In the genomic region with DNA sequence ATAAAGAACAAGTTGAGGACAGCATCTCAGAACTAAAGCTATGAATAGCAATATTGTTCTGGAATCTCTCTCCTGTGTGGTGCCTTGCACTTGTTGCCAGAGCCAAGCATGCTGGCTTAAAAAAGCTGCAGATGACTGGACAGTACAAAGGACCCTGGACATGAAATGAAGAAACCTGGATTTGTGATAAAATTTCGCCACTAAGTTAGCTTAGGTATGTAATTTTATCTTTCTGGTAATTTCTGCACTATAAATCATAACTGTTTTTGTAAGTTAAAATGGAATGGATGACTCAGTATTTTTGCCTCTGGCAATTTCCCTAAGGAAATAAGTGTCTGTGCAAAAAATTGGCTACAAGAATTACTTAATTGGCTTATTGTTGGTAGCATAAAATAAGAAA, we compare ENCODE assay signal across 10 cellular contexts.
DNase-seq lines count a peak whose midpoint lies in the region; ATAC-seq and TF ChIP-seq lines count a peak whose summit lies in the region.
"Had no signal": no experiment of that assay in that cellular context is flagged by ENCODE, and none has a peak within 500 bp of the region (broad histone marks: within the 10 kb centered on the region; RNA-seq: fewer than 3 reads in every experiment).

No MANE protein-coding gene starts in this region.

- DNase-seq in HFFc6 (peak; percentile 65), MCF 10A (ENCODE audit: unreplicated experiment) (peak; percentile 78), heart left ventricle (peak in 1 of 5 donors; percentile 30), T-helper 17 cell (no peak)
- DNase-seq in stimulated activated effector memory CD8-positive, alpha-beta T cell treated with anti-CD3 and anti-CD28 coated beads, Interleukin-12 subunit alpha, Interleukin-12 subunit beta, amount 100 ng/mL, for 72 hours (ENCODE audit: low spot score in 2 of 2): no peak
- DNase-seq in stimulated activated CD4-positive, alpha-beta T cell treated with anti-CD3 and anti-CD28 coated beads, Interleukin-2, amount 100 ng/mL, for 24 hours: no peak
- no peak for DNase-seq in activated CD4-positive, alpha-beta T cell treated with anti-CD3 and anti-CD28 coated beads, Interleukin-2, amount 50 U/mL, for 48 hours
- DNase-seq: CD4-positive, alpha-beta T cell; NCI-H2029 had no signal

- no peak overlapping the region; the same call in 1 of the 2 replicates for H3K4me3 Mint-ChIP-seq in HFFc6
- H3K4me3 Mint-ChIP-seq in MCF 10A (ENCODE audit: unreplicated experiment): no peak overlapping the region
- H3K4me3 Mint-ChIP-seq in stimulated activated effector memory CD8-positive, alpha-beta T cell treated with anti-CD3 and anti-CD28 coated beads, Interleukin-12 subunit alpha, Interleukin-12 subunit beta, amount 100 ng/mL, for 72 hours: peak overlapping the region; percentile 24
- no peak overlapping the region for H3K4me3 Mint-ChIP-seq in T-helper 17 cell
- H3K4me3 Mint-ChIP-seq: CD4-positive, alpha-beta T cell had no signal

- ATAC-seq in heart left ventricle (peak; percentile 44 to 67 (median 60)), T-helper 17 cell (no peak)
- ATAC-seq in stimulated activated effector memory CD8-positive, alpha-beta T cell treated with anti-CD3 and anti-CD28 coated beads, Interleukin-12 subunit alpha, Interleukin-12 subunit beta, amount 100 ng/mL, for 72 hours: no peak
- no peak for ATAC-seq in activated CD4-positive, CD25-positive, alpha-beta regulatory T cell treated with anti-CD3 and anti-CD28 coated beads, Interleukin-2, amount 50 U/mL, for 24 hours

- H3K4me3 ChIP-seq in heart left ventricle: no peak overlapping the region

- H3K36me3 ChIP-seq in heart left ventricle: no peaks in the 10 kb centered on the region

- POLR2A ChIA-PET in MCF 10A (lab: Yijun Ruan, JAX): interaction anchor here (0.7 to 8.3 kb wide), 7 partner anchors 8 to 429 kb away, joined by 4 to 88 read pairs (median 5); no protein-coding TSS in a partner anchor

- no TSS peak for BruUV-seq in MCF 10A (replicated peaks; lab: Mats Ljungman, UMichigan)

- H3K27me3 ChIP-seq in heart left ventricle: no peaks in the 10 kb centered on the region

- CTCF ChIA-PET in MCF 10A (lab: Yijun Ruan, JAX): interaction anchor here (0.6 to 0.8 kb wide), 3 partner anchors 24 to 1215 kb away, joined by 3 to 4 read pairs (median 3); no protein-coding TSS in a partner anchor

- no peaks in the 10 kb centered on the region for H3K36me3 Mint-ChIP-seq in HFFc6 (ENCODE audit: low read depth)
- H3K36me3 Mint-ChIP-seq in MCF 10A (ENCODE audit: insufficient read depth, unreplicated experiment): peaks cover 15% of the 10 kb centered on the region
- H3K36me3 Mint-ChIP-seq in stimulated activated effector memory CD8-positive, alpha-beta T cell treated with anti-CD3 and anti-CD28 coated beads, Interleukin-12 subunit alpha, Interleukin-12 subunit beta, amount 100 ng/mL, for 72 hours: no peaks in the 10 kb centered on the region
- H3K36me3 Mint-ChIP-seq in T-helper 17 cell (ENCODE audit: low read depth): no peaks in the 10 kb centered on the region

- H3K27ac Mint-ChIP-seq in HFFc6 (peak overlapping the region; percentile 8), MCF 10A (ENCODE audit: low read depth, unreplicated experiment) (no peak overlapping the region), T-helper 17 cell (no peak overlapping the region)
- peak overlapping the region; percentile 27 for H3K27ac Mint-ChIP-seq in stimulated activated effector memory CD8-positive, alpha-beta T cell treated with anti-CD3 and anti-CD28 coated beads, Interleukin-12 subunit alpha, Interleukin-12 subunit beta, amount 100 ng/mL, for 72 hours
- H3K27ac Mint-ChIP-seq: CD4-positive, alpha-beta T cell had no signal

- H3K27ac ChIP-seq in heart left ventricle: peak overlapping the region in 11 of 12 donors; percentile 14 to 84 (median 62)

- TF ChIP-seq POLR2A in heart left ventricle (IDR thresholded peaks at IDR 0.05): no peak

- intact Hi-C loops in MCF 10A (cut with micrococcal nuclease): loop anchor here (2.0 kb wide), 2 partner anchors 30 to 316 kb away; a partner anchor contains a TSS
- intact Hi-C loops in heart left ventricle (cut with DNase I): loop anchor here in 2 of 10 donors (10.0 kb wide), 1 partner anchor 320 kb away; a partner anchor contains a TSS

- H3K4me1 Mint-ChIP-seq in HFFc6 (ENCODE audit: low read depth) (0 out of 2 replicates have a peak, but pooled peaks cover 4% of the 10 kb centered on the region), MCF 10A (ENCODE audit: insufficient read depth, unreplicated experiment) (peaks cover 35% of the 10 kb centered on the region), T-helper 17 cell (peaks cover 9% of the 10 kb centered on the region)
- peaks cover 15% of the 10 kb centered on the region for H3K4me1 Mint-ChIP-seq in stimulated activated effector memory CD8-positive, alpha-beta T cell treated with anti-CD3 and anti-CD28 coated beads, Interleukin-12 subunit alpha, Interleukin-12 subunit beta, amount 100 ng/mL, for 72 hours

- TF ChIP-seq CTCF in HFFc6 (IDR thresholded peaks at IDR 0.05) (no peak), MCF 10A (IDR thresholded peaks at IDR 0.05; ENCODE audit: unreplicated experiment) (no peak), heart left ventricle (IDR thresholded peaks at IDR 0.05) (no peak)

- WGBS in heart left ventricle, 4 donors: 19 to 37% (median 29%) methylated on average over 1 of the region's 1 CpG

- peaks cover 4% of the 10 kb centered on the region; the same call in 1 of the 2 replicates for H3K27me3 Mint-ChIP-seq in HFFc6 (ENCODE audit: insufficient read depth)
- H3K27me3 Mint-ChIP-seq in MCF 10A (ENCODE audit: insufficient read depth, unreplicated experiment): no peaks in the 10 kb centered on the region
- H3K27me3 Mint-ChIP-seq in T-helper 17 cell: no peaks in the 10 kb centered on the region
- H3K27me3 Mint-ChIP-seq: CD4-positive, alpha-beta T cell had no signal

- H3K9me3 ChIP-seq in heart left ventricle (peaks cover 0 to 14% (median 0%) of the 10 kb centered on the region in 12 donors), T-helper 17 cell (ENCODE audit: control insufficient read depth, low read length, poor library complexity, severe bottlenecking) (no peaks in the 10 kb centered on the region)

- H3K4me1 ChIP-seq in heart left ventricle: peaks cover 0 to 52% (median 27%) of the 10 kb centered on the region in 12 donors

- H3K9me3 Mint-ChIP-seq in HFFc6: no peaks in the 10 kb centered on the region
- no peaks in the 10 kb centered on the region for H3K9me3 Mint-ChIP-seq in MCF 10A (ENCODE audit: unreplicated experiment)
- H3K9me3 Mint-ChIP-seq in stimulated activated effector memory CD8-positive, alpha-beta T cell treated with anti-CD3 and anti-CD28 coated beads, Interleukin-12 subunit alpha, Interleukin-12 subunit beta, amount 100 ng/mL, for 72 hours: peaks cover 3% of the 10 kb centered on the region

Comparison
In these comparisons a context has a peak if more than half of its experiments do, and no peak if none do; other contexts are left out.
1. DNase-seq: peak in HFFc6 (single experiment) and MCF 10A (single experiment); none in stimulated activated effector memory CD8-positive, alpha-beta T cell treated with anti-CD3 and anti-CD28 coated beads, Interleukin-12 subunit alpha, Interleukin-12 subunit beta, amount 100 ng/mL, for 72 hours (0 of 2), stimulated activated CD4-positive, alpha-beta T cell treated with anti-CD3 and anti-CD28 coated beads, Interleukin-2, amount 100 ng/mL, for 24 hours (0 of 2), T-helper 17 cell (0 of 3) and activated CD4-positive, alpha-beta T cell treated with anti-CD3 and anti-CD28 coated beads, Interleukin-2, amount 50 U/mL, for 48 hours (0 of 2).
2. H3K27ac Mint-ChIP-seq: peak in HFFc6 (single experiment) and stimulated activated effector memory CD8-positive, alpha-beta T cell treated with anti-CD3 and anti-CD28 coated beads, Interleukin-12 subunit alpha, Interleukin-12 subunit beta, amount 100 ng/mL, for 72 hours (single experiment); none in MCF 10A (single experiment) and T-helper 17 cell (single experiment).
3. ATAC-seq: peak in heart left ventricle (4 of 4); none in stimulated activated effector memory CD8-positive, alpha-beta T cell treated with anti-CD3 and anti-CD28 coated beads, Interleukin-12 subunit alpha, Interleukin-12 subunit beta, amount 100 ng/mL, for 72 hours (single experiment), activated CD4-positive, CD25-positive, alpha-beta regulatory T cell treated with anti-CD3 and anti-CD28 coated beads, Interleukin-2, amount 50 U/mL, for 24 hours (0 of 2) and T-helper 17 cell (single experiment).